ENCODE assay signal across 8 cellular contexts in the genomic region with DNA sequence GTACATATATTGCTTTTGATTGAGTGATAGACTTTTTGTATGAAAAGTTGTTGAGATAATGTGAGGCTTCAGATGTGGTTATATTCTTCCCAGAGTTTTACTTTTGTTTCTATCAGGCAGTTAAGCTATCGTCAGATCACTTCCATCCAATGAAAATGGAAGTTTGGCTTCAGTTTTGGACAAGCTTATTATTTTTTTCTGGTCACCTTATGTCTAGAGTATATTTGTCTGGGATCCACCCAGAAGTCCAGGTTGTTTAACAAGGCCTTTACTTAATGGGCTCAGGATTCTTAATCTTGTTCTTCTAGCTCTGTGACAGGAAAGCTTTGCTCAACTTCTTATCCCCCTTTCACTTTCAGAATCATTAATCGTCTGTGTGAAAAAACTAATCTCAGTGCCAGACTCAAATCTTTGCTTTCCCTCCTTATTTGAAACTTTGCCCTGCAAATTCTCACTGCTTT.
DNase-seq lines count a peak whose midpoint lies in the region; ATAC-seq and TF ChIP-seq lines count a peak whose summit lies in the region.

No MANE protein-coding gene starts in this region.

- DNase-seq in activated naive CD4-positive, alpha-beta T cell treated with anti-CD3 and anti-CD28 coated beads, Interleukin-2, amount 50 U/mL, for 72 hours (ENCODE audit: low spot score in 2 of 2): no peak
- no peak for DNase-seq in NCI-H2227 treated with DMSO at 0.1 percent for 48 hours (lab: John Stamatoyannopoulos, UW)
- no peak for DNase-seq in endodermal cell
- DNase-seq in T1000 (lab: John Stamatoyannopoulos, UW): no peak

- no peak overlapping the region for H3K9ac ChIP-seq in endodermal cell (ENCODE audit: extremely low read depth, low read length, poor library complexity, severe bottlenecking)

- peaks cover 0 to 5% of the 10 kb centered on the region in 2 donors for H3K36me3 Mint-ChIP-seq in activated naive CD4-positive, alpha-beta T cell treated with anti-CD3 and anti-CD28 coated beads, Interleukin-2, amount 50 U/mL, for 72 hours
- H3K36me3 Mint-ChIP-seq in endodermal cell (ENCODE audit: low read depth): peaks cover 4% of the 10 kb centered on the region

- H3K27ac Mint-ChIP-seq in activated naive CD4-positive, alpha-beta T cell treated with anti-CD3 and anti-CD28 coated beads, Interleukin-2, amount 50 U/mL, for 72 hours: peak overlapping the region; percentile 50 to 85
- no peak overlapping the region for H3K27ac Mint-ChIP-seq in endodermal cell

- H3K27ac ChIP-seq in layer of hippocampus (ENCODE audit: low read depth, low read length): peak overlapping the region; percentile 4
- peak overlapping the region; percentile 80 for H3K27ac ChIP-seq in urinary bladder (ENCODE audit: low read depth)
- no peak overlapping the region for H3K27ac ChIP-seq in endodermal cell (ENCODE audit: low read depth, low read length)

- no peaks in the 10 kb centered on the region for H3K9me3 Mint-ChIP-seq in activated naive CD4-positive, alpha-beta T cell treated with anti-CD3 and anti-CD28 coated beads, Interleukin-2, amount 50 U/mL, for 72 hours
- H3K9me3 Mint-ChIP-seq in endodermal cell: no peaks in the 10 kb centered on the region

- H3K27me3 Mint-ChIP-seq in endodermal cell (ENCODE audit: insufficient read depth): no peaks in the 10 kb centered on the region

- TF ChIP-seq CTCF in endodermal cell (conservative IDR thresholded peaks at IDR 0.05): no peak

- H3K4me3 Mint-ChIP-seq in endodermal cell: no peak overlapping the region

- H3K9me3 ChIP-seq in endodermal cell (ENCODE audit: control insufficient read depth, low read length): no peaks in the 10 kb centered on the region

- H3K4me3 ChIP-seq in urinary bladder (ENCODE audit: low read depth, low read length): peak overlapping the region; percentile 31
- no peak overlapping the region for H3K4me3 ChIP-seq in endodermal cell (ENCODE audit: low read length)

- no peaks in the 10 kb centered on the region for H3K4me1 ChIP-seq in urinary bladder (ENCODE audit: insufficient read depth)
- no peaks in the 10 kb centered on the region for H3K4me1 ChIP-seq in endodermal cell (ENCODE audit: control insufficient read depth, insufficient read depth, low read length)

- WGBS in urinary bladder: 17% methylated on average over 2 of the region's 2 CpGs
- WGBS in endodermal cell (ENCODE audit: insufficient coverage in 1 of 2, insufficient read length in 1 of 2), 2 experiments: 83 to 89% methylated on average over 2 of the region's 2 CpGs

- ATAC-seq in GM18868 (IDR thresholded peaks at IDR 0.05; ENCODE audit: unreplicated experiment): peak; percentile 70
- peak; percentile 67 for ATAC-seq in HG02870 (IDR thresholded peaks at IDR 0.05; ENCODE audit: unreplicated experiment)
- ATAC-seq in activated naive CD4-positive, alpha-beta T cell treated with anti-CD3 and anti-CD28 coated beads, Interleukin-2, amount 50 U/mL, for 72 hours: peak; percentile 72 to 84

- H3K36me3 ChIP-seq in urinary bladder (ENCODE audit: insufficient read depth) (no peaks in the 10 kb centered on the region), endodermal cell (ENCODE audit: control insufficient read depth, insufficient read depth, low read length) (peaks cover 17% of the 10 kb centered on the region)

- peaks cover 13% of the 10 kb centered on the region for H3K4me1 Mint-ChIP-seq in endodermal cell

- H3K27me3 ChIP-seq in layer of hippocampus (ENCODE audit: control insufficient read depth, insufficient read depth, low read length) (no peaks in the 10 kb centered on the region), endodermal cell (ENCODE audit: control insufficient read depth, insufficient read depth, low read length, poor library complexity, severe bottlenecking) (no peaks in the 10 kb centered on the region)
